18 cellular contexts compared by ENCODE assay signal in the genomic region with DNA sequence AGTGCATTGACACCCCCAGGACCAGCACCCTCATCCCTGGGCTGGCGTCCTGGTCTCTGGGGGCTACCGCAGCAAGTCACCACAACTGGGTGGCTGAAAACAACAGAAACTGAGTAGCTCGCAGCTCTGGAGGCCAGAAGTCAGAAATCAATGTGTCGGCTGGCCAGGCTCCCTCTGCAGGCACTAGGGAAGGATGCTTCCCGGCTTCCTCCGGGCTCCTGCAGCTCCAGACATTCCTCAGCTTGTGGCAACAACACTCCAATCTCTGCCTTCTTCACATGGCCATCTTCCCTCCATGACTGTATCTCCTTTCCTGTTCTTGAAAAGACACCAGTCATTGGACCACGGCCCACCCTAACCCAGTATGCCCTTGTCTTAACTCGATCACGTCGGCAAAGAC.
"Had no signal": no experiment of that assay in that cellular context is flagged by ENCODE, and none has a peak within 500 bp of the region (broad histone marks: within the 10 kb centered on the region; RNA-seq: fewer than 3 reads in every experiment).

No MANE protein-coding gene starts in this region.

- H3K4me1 ChIP-seq: upper lobe of right lung had no signal

- H3K27ac ChIP-seq: body of pancreas, epithelial cell of prostate, gastrocnemius medialis, upper lobe of right lung had no signal

- H3K27me3 ChIP-seq: body of pancreas had no signal

- H3K27ac Mint-ChIP-seq: activated naive CD4-positive, alpha-beta T cell treated with anti-CD3 and anti-CD28 coated beads, Interleukin-2, amount 50 U/mL, for 72 hours; naive B cell; stimulated activated naive CD8-positive, alpha-beta T cell treated with anti-CD3 and anti-CD28 coated beads, Interleukin-15, Interleukin-2, amounts not matched to agents 100 ng/mL and 50 ng/mL, for 24 hours; T-helper 17 cell had no signal

- H3K4me3 Mint-ChIP-seq: central memory CD8-positive, alpha-beta T cell; naive B cell; stimulated activated naive CD8-positive, alpha-beta T cell treated with anti-CD3 and anti-CD28 coated beads, Interleukin-15, Interleukin-2, amounts not matched to agents 100 ng/mL and 50 ng/mL, for 24 hours; T-helper 17 cell had no signal

- H3K4me1 Mint-ChIP-seq: central memory CD8-positive, alpha-beta T cell had no signal

- DNase-seq: activated CD4-positive, alpha-beta T cell treated with anti-CD3 and anti-CD28 coated beads, Interleukin-2, amount 50 U/mL, for 4 hours; activated T-cell treated with anti-CD3 and anti-CD28 coated beads, Interleukin-2, amount 50 U/mL, for 1 hour; amniotic stem cell; body of pancreas; cortex of kidney; effector CD8-positive, alpha-beta T cell; gastrocnemius medialis; naive B cell; nucleus accumbens; stimulated activated CD4-positive, alpha-beta T cell treated with anti-CD3 and anti-CD28 coated beads, Interleukin-4, amount 100 ng/mL, for 24 hours; T-helper 17 cell; upper lobe of right lung had no signal

- H3K36me3 ChIP-seq: gastrocnemius medialis, upper lobe of right lung had no signal

- H3K4me3 ChIP-seq: body of pancreas, gastrocnemius medialis, lung, upper lobe of right lung had no signal

- ATAC-seq: activated CD4-positive, CD25-positive, alpha-beta regulatory T cell treated with anti-CD3 and anti-CD28 coated beads, Interleukin-2, amount 50 U/mL, for 24 hours; activated naive CD4-positive, alpha-beta T cell treated with anti-CD3 and anti-CD28 coated beads, Interleukin-2, amount 50 U/mL, for 72 hours; body of pancreas; gastrocnemius medialis; T-helper 17 cell; upper lobe of right lung had no signal

- H3K9me3 ChIP-seq: gastrocnemius medialis, upper lobe of right lung had no signal
